In genomic region chr1:32580348-32581017, GRCh38 we compare ENCODE assay signal across 26 cellular contexts. TPM values are rescaled to one million over a fixed set of nuclear protein-coding genes. Genes with fewer than 3 reads are reported as not detected.
"Had no signal": no experiment of that assay in that cellular context is flagged by ENCODE, and none has a peak within 500 bp of the region (broad histone marks: within the 10 kb centered on the region; RNA-seq: fewer than 3 reads in every experiment).

No MANE protein-coding gene starts in this region.

- H3K36me3 Mint-ChIP-seq: activated naive CD4-positive, alpha-beta T cell treated with anti-CD3 and anti-CD28 coated beads, Interleukin-2, amount 10 ng/mL, durations not matched to agents 7 days and 5 days had no signal

- DNase-seq: activated B cell treated with CpG ODN at 0.5 μM for 24 hours; activated CD4-positive, alpha-beta memory T cell treated with anti-CD3 and anti-CD28 coated beads, Interleukin-2, amount 10 ng/mL, durations not matched to agents 7 days and 5 days; activated CD4-positive, alpha-beta T cell treated with anti-CD3 and anti-CD28 coated beads for 1 hour; activated CD4-positive, alpha-beta T cell treated with anti-CD3 and anti-CD28 coated beads, Interleukin-2, amount 10 ng/mL, durations not matched to agents 7 days and 5 days; activated CD8-positive, alpha-beta memory T cell treated with anti-CD3 and anti-CD28 coated beads, Interleukin-2, amount 50 U/mL, for 48 hours; activated gamma-delta T cell; activated naive CD4-positive, alpha-beta T cell treated with anti-CD3 and anti-CD28 coated beads, Interleukin-2, amount 10 ng/mL, durations not matched to agents 7 days and 5 days; activated naive CD8-positive, alpha-beta T cell treated with anti-CD3 and anti-CD28 coated beads, Interleukin-2, amount 50 U/mL, for 24 hours; activated T-cell treated with anti-CD3 and anti-CD28 coated beads, Interleukin-2, amount 50 U/mL, for 1 hour; amniotic stem cell; body of pancreas; central memory CD4-positive, alpha-beta T cell; Karpas-422; MM.1S; NCI-H1092; NCI-H1930; NCI-H510A treated with DMSO at 0.1 percent for 48 hours; NCI-H748 treated with DMSO at 0.1 percent for 48 hours; Peyer's patch; Right ventricle myocardium superior; T-helper 17 cell; T-helper 9 cell had no signal

- H3K27ac ChIP-seq: ascending aorta, body of pancreas, coronary artery, Peyer's patch, RWPE1, SJSA1 had no signal

- H3K9me3 ChIP-seq: ascending aorta, body of pancreas, Peyer's patch, SJSA1 had no signal

- H3K36me3 ChIP-seq: ascending aorta, Peyer's patch, SJSA1 had no signal

- H3K4me1 ChIP-seq: ascending aorta, body of pancreas, Peyer's patch, SJSA1 had no signal

- H3K4me3 Mint-ChIP-seq: activated B cell treated with CpG ODN at 0.5 μM for 24 hours; activated CD4-positive, alpha-beta memory T cell treated with anti-CD3 and anti-CD28 coated beads, Interleukin-2, amount 10 ng/mL, durations not matched to agents 7 days and 5 days; activated CD4-positive, alpha-beta T cell treated with anti-CD3 and anti-CD28 coated beads, Interleukin-2, amount 10 ng/mL, durations not matched to agents 7 days and 5 days; activated naive CD4-positive, alpha-beta T cell treated with anti-CD3 and anti-CD28 coated beads, Interleukin-2, amount 10 ng/mL, durations not matched to agents 7 days and 5 days; activated naive CD8-positive, alpha-beta T cell treated with anti-CD3 and anti-CD28 coated beads, Interleukin-2, amount 50 U/mL, for 24 hours; T-helper 17 cell had no signal

- H3K4me1 Mint-ChIP-seq: activated B cell treated with CpG ODN at 0.5 μM for 24 hours; activated CD4-positive, alpha-beta memory T cell treated with anti-CD3 and anti-CD28 coated beads, Interleukin-2, amount 10 ng/mL, durations not matched to agents 7 days and 5 days; activated CD4-positive, alpha-beta T cell treated with anti-CD3 and anti-CD28 coated beads, Interleukin-2, amount 10 ng/mL, durations not matched to agents 7 days and 5 days; activated naive CD4-positive, alpha-beta T cell treated with anti-CD3 and anti-CD28 coated beads, Interleukin-2, amount 10 ng/mL, durations not matched to agents 7 days and 5 days; activated naive CD8-positive, alpha-beta T cell treated with anti-CD3 and anti-CD28 coated beads, Interleukin-2, amount 50 U/mL, for 24 hours; T-helper 17 cell had no signal

- H3K4me3 ChIP-seq: ascending aorta, body of pancreas, coronary artery, Peyer's patch, SJSA1 had no signal

- H3K27me3 Mint-ChIP-seq: activated B cell treated with CpG ODN at 0.5 μM for 24 hours; activated CD4-positive, alpha-beta memory T cell treated with anti-CD3 and anti-CD28 coated beads, Interleukin-2, amount 10 ng/mL, durations not matched to agents 7 days and 5 days; activated naive CD8-positive, alpha-beta T cell treated with anti-CD3 and anti-CD28 coated beads, Interleukin-2, amount 50 U/mL, for 24 hours; T-helper 17 cell had no signal

- ATAC-seq: activated naive CD8-positive, alpha-beta T cell treated with anti-CD3 and anti-CD28 coated beads, Interleukin-2, amount 50 U/mL, for 24 hours; body of pancreas; T-helper 17 cell had no signal

- H3K27me3 ChIP-seq: ascending aorta, body of pancreas, Peyer's patch, SJSA1 had no signal

- H3K27ac Mint-ChIP-seq: activated B cell treated with CpG ODN at 0.5 μM for 24 hours; activated CD4-positive, alpha-beta memory T cell treated with anti-CD3 and anti-CD28 coated beads, Interleukin-2, amount 10 ng/mL, durations not matched to agents 7 days and 5 days; activated CD4-positive, alpha-beta T cell treated with anti-CD3 and anti-CD28 coated beads, Interleukin-2, amount 10 ng/mL, durations not matched to agents 7 days and 5 days; activated naive CD4-positive, alpha-beta T cell treated with anti-CD3 and anti-CD28 coated beads, Interleukin-2, amount 10 ng/mL, durations not matched to agents 7 days and 5 days; activated naive CD8-positive, alpha-beta T cell treated with anti-CD3 and anti-CD28 coated beads, Interleukin-2, amount 50 U/mL, for 24 hours; T-helper 17 cell had no signal

- H3K9me3 Mint-ChIP-seq: activated B cell treated with CpG ODN at 0.5 μM for 24 hours; activated CD4-positive, alpha-beta memory T cell treated with anti-CD3 and anti-CD28 coated beads, Interleukin-2, amount 10 ng/mL, durations not matched to agents 7 days and 5 days; activated CD4-positive, alpha-beta T cell treated with anti-CD3 and anti-CD28 coated beads, Interleukin-2, amount 10 ng/mL, durations not matched to agents 7 days and 5 days; activated naive CD4-positive, alpha-beta T cell treated with anti-CD3 and anti-CD28 coated beads, Interleukin-2, amount 10 ng/mL, durations not matched to agents 7 days and 5 days; activated naive CD8-positive, alpha-beta T cell treated with anti-CD3 and anti-CD28 coated beads, Interleukin-2, amount 50 U/mL, for 24 hours had no signal

RNA-seq across cellular contexts. Expression of gene ZBTB8A, which starts 41.3 kb away (rescaled TPM):
- total RNA-seq: T-helper 17 cell had no signal
